Comparison of ENCODE assay signal across 8 cellular contexts in the genomic region with DNA sequence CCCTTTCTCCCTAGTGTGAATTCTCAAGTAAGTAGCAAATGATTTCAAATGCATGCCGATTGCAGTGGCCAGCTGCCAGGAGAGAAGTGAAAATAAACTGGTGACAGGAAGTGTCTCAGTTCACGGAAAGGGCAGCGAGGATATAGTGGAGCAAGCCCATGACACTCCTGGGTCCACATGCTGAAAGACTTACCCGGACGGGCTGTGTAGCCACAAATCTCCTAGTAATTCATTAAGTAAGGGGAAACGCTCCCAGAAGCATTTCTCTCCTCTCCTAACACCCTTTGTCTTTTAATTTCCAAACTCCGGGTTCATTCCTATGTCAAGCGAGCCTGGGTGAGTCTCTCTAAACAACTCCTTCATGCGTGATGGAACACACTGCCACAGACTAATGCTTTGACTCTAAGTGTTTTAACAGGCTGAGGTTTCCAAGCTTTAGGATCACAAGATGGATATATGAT.
DNase-seq lines count a peak whose midpoint lies in the region; ATAC-seq, FAIRE-seq and TF ChIP-seq lines count a peak whose summit lies in the region.

No MANE protein-coding gene starts in this region.

- H3K27me3 ChIP-seq in SJSA1 (replicated peaks) (no peaks in the 10 kb centered on the region), parathyroid adenoma (ENCODE audit: control insufficient read depth, insufficient read depth, low read length) (no peaks in the 10 kb centered on the region)

- H3K4me3 ChIP-seq in SJSA1, result peak overlapping the region; percentile 19
- peak overlapping the region; percentile 19 for H3K4me3 ChIP-seq in parathyroid adenoma (ENCODE audit: low read depth, low read length)

- no peaks in the 10 kb centered on the region for H3K79me2 ChIP-seq in parathyroid adenoma

- H3K27ac ChIP-seq in SJSA1 (peak overlapping the region; percentile 89), parathyroid adenoma (no peak overlapping the region), RWPE1 (no peak overlapping the region)

- TF ChIP-seq POLR2A in GM12891 (IDR thresholded peaks at IDR 0.05; ENCODE audit: low read depth, low read length), result no peak

- H2AFZ ChIP-seq in parathyroid adenoma, result peak overlapping the region; percentile 55

- DNase-seq in GM12891 (ENCODE audit: insufficient read length, low spot score) (no peak), SJSA1 (ENCODE audit: low read depth in 1 of 2, low spot score in 2 of 2) (peak; percentile 92 to 96), globus pallidus (ENCODE audit: low spot score) (peak; percentile 51), RWPE1 (ENCODE audit: low spot score) (no peak), inferior parietal cortex (ENCODE audit: extremely low spot score) (no peak), NCI-H446 (lab: John Stamatoyannopoulos, UW) (no peak)

- ATAC-seq in GM21529 (IDR thresholded peaks at IDR 0.05; ENCODE audit: unreplicated experiment), result no peak

- H3K9ac ChIP-seq in parathyroid adenoma, result no peak overlapping the region

- peaks cover 21% of the 10 kb centered on the region for H3K4me1 ChIP-seq in SJSA1 (replicated peaks)
- no peaks in the 10 kb centered on the region for H3K4me1 ChIP-seq in parathyroid adenoma

- POLR2A ChIA-PET in RWPE1 (lab: Yijun Ruan, JAX; ENCODE audit: low non-redundant PET), result interaction anchor here (0.5 kb wide), 1 partner anchor 369 kb away, joined by 3 read pairs; no protein-coding TSS in a partner anchor

- H3K36me3 ChIP-seq in SJSA1 (no peaks in the 10 kb centered on the region), parathyroid adenoma (ENCODE audit: control insufficient read depth, insufficient read depth, low read length) (no peaks in the 10 kb centered on the region)

- H3K9me3 ChIP-seq in SJSA1 (replicated peaks) (no peaks in the 10 kb centered on the region), parathyroid adenoma (ENCODE audit: control insufficient read depth, low read length) (no peaks in the 10 kb centered on the region)

- FAIRE-seq in GM12891 (lab: Jason Lieb, UNC), result no peak

- H3K4me2 ChIP-seq in parathyroid adenoma (ENCODE audit: low read length), result peak overlapping the region; percentile 44

- TF ChIP-seq CTCF in parathyroid adenoma (IDR thresholded peaks at IDR 0.05) (no peak), RWPE1 (conservative IDR thresholded peaks at IDR 0.05; ENCODE audit: low read depth) (no peak)

- CTCF ChIA-PET in RWPE1 (lab: Yijun Ruan, JAX), result no interaction called here

TF ChIP-seq in GM12891, 5 proteins besides CTCF, POLR2A, EP300 and RAD21:
- TF ChIP-seq SPI1 (IDR thresholded peaks at IDR 0.05; ENCODE audit: low read depth, low read length) (peak; percentile 30; the same call in 1 of the 2 replicates), PAX5 (IDR thresholded peaks at IDR 0.05; ENCODE audit: insufficient read depth, low read length, severe bottlenecking) (no peak)

Comparison
In these comparisons a context has a peak if more than half of its experiments do, and no peak if none do; other contexts are left out.
1. DNase-seq: peak in SJSA1 (2 of 2) and globus pallidus (single experiment); none in GM12891 (single experiment), RWPE1 (single experiment), inferior parietal cortex (single experiment) and NCI-H446 (0 of 2).